Comparison of ENCODE assay signal across 1 cellular context in the genomic region with DNA sequence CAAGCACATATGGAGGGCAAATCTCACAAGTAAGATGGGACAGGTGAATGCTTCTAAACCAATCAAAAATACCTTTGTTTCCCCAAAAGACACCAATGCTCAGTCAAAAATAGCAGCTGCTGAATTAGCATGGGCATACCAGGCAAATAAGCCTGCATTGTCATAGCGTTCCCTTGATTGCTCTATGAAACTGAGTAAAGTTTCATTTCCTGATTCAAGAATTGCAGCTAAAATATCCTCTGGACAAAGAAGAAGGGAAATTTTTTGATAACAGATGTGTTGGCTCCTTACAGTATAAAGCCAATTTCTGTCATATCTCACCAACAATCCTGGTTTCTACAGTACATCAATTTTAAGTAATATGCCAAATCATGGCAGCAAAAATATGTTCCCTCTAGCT.
A peak's percentile ranks its signal among the peaks of the same experiment; 100 is the strongest.
TF ChIP-seq lines count a peak whose summit lies in the region.

No MANE protein-coding gene starts in this region.

TF ChIP-seq in GM12878, 131 proteins besides CTCF, POLR2A, EP300 and RAD21 (continued from another document):
- TF ChIP-seq, protein P1, sequence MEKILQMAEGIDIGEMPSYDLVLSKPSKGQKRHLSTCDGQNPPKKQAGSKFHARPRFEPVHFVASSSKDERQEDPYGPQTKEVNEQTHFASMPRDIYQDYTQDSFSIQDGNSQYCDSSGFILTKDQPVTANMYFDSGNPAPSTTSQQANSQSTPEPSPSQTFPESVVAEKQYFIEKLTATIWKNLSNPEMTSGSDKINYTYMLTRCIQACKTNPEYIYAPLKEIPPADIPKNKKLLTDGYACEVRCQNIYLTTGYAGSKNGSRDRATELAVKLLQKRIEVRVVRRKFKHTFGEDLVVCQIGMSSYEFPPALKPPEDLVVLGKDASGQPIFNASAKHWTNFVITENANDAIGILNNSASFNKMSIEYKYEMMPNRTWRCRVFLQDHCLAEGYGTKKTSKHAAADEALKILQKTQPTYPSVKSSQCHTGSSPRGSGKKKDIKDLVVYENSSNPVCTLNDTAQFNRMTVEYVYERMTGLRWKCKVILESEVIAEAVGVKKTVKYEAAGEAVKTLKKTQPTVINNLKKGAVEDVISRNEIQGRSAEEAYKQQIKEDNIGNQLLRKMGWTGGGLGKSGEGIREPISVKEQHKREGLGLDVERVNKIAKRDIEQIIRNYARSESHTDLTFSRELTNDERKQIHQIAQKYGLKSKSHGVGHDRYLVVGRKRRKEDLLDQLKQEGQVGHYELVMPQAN (conservative IDR thresholded peaks at IDR 0.05) = no peak
- TF ChIP-seq NR2C1 (IDR thresholded peaks at IDR 0.05) = no peak
- peak; percentile 75 for TF ChIP-seq MEF2A (IDR thresholded peaks at IDR 0.05; ENCODE audit: insufficient read depth, low read depth, low read length)
- TF ChIP-seq FOXK2 (IDR thresholded peaks at IDR 0.05) = no peak
- no peak for TF ChIP-seq SREBF1 (IDR thresholded peaks at IDR 0.05; ENCODE audit: low read length)
- TF ChIP-seq, protein P2, sequence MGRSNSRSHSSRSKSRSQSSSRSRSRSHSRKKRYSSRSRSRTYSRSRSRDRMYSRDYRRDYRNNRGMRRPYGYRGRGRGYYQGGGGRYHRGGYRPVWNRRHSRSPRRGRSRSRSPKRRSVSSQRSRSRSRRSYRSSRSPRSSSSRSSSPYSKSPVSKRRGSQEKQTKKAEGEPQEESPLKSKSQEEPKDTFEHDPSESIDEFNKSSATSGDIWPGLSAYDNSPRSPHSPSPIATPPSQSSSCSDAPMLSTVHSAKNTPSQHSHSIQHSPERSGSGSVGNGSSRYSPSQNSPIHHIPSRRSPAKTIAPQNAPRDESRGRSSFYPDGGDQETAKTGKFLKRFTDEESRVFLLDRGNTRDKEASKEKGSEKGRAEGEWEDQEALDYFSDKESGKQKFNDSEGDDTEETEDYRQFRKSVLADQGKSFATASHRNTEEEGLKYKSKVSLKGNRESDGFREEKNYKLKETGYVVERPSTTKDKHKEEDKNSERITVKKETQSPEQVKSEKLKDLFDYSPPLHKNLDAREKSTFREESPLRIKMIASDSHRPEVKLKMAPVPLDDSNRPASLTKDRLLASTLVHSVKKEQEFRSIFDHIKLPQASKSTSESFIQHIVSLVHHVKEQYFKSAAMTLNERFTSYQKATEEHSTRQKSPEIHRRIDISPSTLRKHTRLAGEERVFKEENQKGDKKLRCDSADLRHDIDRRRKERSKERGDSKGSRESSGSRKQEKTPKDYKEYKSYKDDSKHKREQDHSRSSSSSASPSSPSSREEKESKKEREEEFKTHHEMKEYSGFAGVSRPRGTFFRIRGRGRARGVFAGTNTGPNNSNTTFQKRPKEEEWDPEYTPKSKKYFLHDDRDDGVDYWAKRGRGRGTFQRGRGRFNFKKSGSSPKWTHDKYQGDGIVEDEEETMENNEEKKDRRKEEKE (IDR thresholded peaks at IDR 0.05) = no peak
- TF ChIP-seq KAT2A (conservative IDR thresholded peaks at IDR 0.05; ENCODE audit: control insufficient read depth, low read depth, low read length) = no peak
- TF ChIP-seq IKZF1 (conservative IDR thresholded peaks at IDR 0.05) = peak; percentile 56
- TF ChIP-seq POLR2AphosphoS2 (IDR thresholded peaks at IDR 0.05; ENCODE audit: low read depth, low read length) = no peak
- TF ChIP-seq BCL11A (IDR thresholded peaks at IDR 0.05; ENCODE audit: low read depth, low read length) = 0 out of 2 replicates have a peak, but pooled peaks have one; percentile 31
- TF ChIP-seq, protein P3, sequence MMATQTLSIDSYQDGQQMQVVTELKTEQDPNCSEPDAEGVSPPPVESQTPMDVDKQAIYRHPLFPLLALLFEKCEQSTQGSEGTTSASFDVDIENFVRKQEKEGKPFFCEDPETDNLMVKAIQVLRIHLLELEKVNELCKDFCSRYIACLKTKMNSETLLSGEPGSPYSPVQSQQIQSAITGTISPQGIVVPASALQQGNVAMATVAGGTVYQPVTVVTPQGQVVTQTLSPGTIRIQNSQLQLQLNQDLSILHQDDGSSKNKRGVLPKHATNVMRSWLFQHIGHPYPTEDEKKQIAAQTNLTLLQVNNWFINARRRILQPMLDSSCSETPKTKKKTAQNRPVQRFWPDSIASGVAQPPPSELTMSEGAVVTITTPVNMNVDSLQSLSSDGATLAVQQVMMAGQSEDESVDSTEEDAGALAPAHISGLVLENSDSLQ (IDR thresholded peaks at IDR 0.05) = peak; percentile 36; the same call in 1 of the 2 replicates
- no peak for TF ChIP-seq TAF1 (IDR thresholded peaks at IDR 0.05; ENCODE audit: borderline replicate concordance, low read depth, low read length)
- TF ChIP-seq, protein P4, sequence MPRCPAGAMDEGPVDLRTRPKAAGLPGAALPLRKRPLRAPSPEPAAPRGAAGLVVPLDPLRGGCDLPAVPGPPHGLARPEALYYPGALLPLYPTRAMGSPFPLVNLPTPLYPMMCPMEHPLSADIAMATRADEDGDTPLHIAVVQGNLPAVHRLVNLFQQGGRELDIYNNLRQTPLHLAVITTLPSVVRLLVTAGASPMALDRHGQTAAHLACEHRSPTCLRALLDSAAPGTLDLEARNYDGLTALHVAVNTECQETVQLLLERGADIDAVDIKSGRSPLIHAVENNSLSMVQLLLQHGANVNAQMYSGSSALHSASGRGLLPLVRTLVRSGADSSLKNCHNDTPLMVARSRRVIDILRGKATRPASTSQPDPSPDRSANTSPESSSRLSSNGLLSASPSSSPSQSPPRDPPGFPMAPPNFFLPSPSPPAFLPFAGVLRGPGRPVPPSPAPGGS (IDR thresholded peaks at IDR 0.05; ENCODE audit: borderline replicate concordance, insufficient read depth, low read depth, low read length, poor library complexity, severe bottlenecking) = peak; percentile 57
- TF ChIP-seq FOS (IDR thresholded peaks at IDR 0.05; ENCODE audit: borderline replicate concordance, extremely low read depth, insufficient read length) = no peak
- no peak for TF ChIP-seq ZZZ3 (IDR thresholded peaks at IDR 0.05; ENCODE audit: control insufficient read depth, insufficient read length, low read depth)
- TF ChIP-seq NFIC (IDR thresholded peaks at IDR 0.05; ENCODE audit: low read depth, low read length) = peak; percentile 66; the same call in 1 of the 2 replicates
- no peak for TF ChIP-seq SIN3A (IDR thresholded peaks at IDR 0.05; ENCODE audit: low read depth, low read length)
- 0 out of 2 replicates have a peak, but pooled peaks have one; percentile 29 for TF ChIP-seq TCF12 (IDR thresholded peaks at IDR 0.05; ENCODE audit: low read depth, low read length)
- peak; percentile 17; the same call in 1 of the 2 replicates for TF ChIP-seq RUNX3 (IDR thresholded peaks at IDR 0.05; ENCODE audit: low read length)
- no peak for TF ChIP-seq SP1 (IDR thresholded peaks at IDR 0.05; ENCODE audit: low read depth, low read length)
- peak; percentile 54; the same call in 1 of the 3 replicates for TF ChIP-seq POU2F2 (IDR thresholded peaks at IDR 0.05; ENCODE audit: borderline replicate concordance, low read depth, low read length)
- peak; percentile 78; the same call in 1 of the 2 replicates for TF ChIP-seq IRF4 (IDR thresholded peaks at IDR 0.05; ENCODE audit: low read depth, low read length)
- TF ChIP-seq IKZF2 (IDR thresholded peaks at IDR 0.05) = peak; percentile 61 to 70; a peak in 3 of 4 replicates
- no peak for TF ChIP-seq ZNF217 (IDR thresholded peaks at IDR 0.05)
- TF ChIP-seq SMARCA5 (IDR thresholded peaks at IDR 0.05) = no peak
- peak; percentile 95 for TF ChIP-seq SPI1 (IDR thresholded peaks at IDR 0.05; ENCODE audit: borderline replicate concordance, insufficient read depth, low read depth, low read length)
- no peak for TF ChIP-seq TARDBP (IDR thresholded peaks at IDR 0.05; ENCODE audit: borderline replicate concordance)
- TF ChIP-seq RBBP5 (conservative IDR thresholded peaks at IDR 0.05) = no peak
- TF ChIP-seq SUZ12 (IDR thresholded peaks at IDR 0.05; ENCODE audit: unreplicated experiment) = no peak
- TF ChIP-seq, protein P5, sequence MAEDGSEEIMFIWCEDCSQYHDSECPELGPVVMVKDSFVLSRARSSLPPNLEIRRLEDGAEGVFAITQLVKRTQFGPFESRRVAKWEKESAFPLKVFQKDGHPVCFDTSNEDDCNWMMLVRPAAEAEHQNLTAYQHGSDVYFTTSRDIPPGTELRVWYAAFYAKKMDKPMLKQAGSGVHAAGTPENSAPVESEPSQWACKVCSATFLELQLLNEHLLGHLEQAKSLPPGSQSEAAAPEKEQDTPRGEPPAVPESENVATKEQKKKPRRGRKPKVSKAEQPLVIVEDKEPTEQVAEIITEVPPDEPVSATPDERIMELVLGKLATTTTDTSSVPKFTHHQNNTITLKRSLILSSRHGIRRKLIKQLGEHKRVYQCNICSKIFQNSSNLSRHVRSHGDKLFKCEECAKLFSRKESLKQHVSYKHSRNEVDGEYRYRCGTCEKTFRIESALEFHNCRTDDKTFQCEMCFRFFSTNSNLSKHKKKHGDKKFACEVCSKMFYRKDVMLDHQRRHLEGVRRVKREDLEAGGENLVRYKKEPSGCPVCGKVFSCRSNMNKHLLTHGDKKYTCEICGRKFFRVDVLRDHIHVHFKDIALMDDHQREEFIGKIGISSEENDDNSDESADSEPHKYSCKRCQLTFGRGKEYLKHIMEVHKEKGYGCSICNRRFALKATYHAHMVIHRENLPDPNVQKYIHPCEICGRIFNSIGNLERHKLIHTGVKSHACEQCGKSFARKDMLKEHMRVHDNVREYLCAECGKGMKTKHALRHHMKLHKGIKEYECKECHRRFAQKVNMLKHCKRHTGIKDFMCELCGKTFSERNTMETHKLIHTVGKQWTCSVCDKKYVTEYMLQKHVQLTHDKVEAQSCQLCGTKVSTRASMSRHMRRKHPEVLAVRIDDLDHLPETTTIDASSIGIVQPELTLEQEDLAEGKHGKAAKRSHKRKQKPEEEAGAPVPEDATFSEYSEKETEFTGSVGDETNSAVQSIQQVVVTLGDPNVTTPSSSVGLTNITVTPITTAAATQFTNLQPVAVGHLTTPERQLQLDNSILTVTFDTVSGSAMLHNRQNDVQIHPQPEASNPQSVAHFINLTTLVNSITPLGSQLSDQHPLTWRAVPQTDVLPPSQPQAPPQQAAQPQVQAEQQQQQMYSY (CRISPR knock-in tag; IDR thresholded peaks at IDR 0.05) = no peak
